1 cellular context compared by ENCODE assay signal in the genomic region with DNA sequence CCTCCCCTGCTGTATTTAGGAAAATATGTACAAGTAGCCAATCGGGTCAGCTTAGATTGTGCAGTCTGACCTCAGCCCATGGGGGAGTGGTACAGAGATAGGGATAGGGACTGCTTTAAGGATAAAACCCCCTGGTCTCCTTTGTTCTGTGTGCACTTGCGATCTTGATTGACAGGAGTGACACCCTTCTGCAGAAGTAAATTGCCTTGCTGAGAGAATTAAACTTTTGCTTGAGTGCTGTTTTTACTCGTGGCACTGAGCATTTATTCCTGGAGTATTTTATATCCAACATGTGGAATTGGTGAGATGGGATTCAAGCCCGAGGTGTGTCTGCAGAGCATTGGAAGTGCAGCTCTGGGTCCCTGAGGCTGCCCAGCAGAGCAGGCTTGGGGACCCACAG.
TF ChIP-seq lines count a peak whose summit lies in the region.

No MANE protein-coding gene starts in this region.

TF ChIP-seq in K562, 482 proteins besides CTCF, POLR2A, EP300 and RAD21 (continued from another document):
- TF ChIP-seq, protein P1, sequence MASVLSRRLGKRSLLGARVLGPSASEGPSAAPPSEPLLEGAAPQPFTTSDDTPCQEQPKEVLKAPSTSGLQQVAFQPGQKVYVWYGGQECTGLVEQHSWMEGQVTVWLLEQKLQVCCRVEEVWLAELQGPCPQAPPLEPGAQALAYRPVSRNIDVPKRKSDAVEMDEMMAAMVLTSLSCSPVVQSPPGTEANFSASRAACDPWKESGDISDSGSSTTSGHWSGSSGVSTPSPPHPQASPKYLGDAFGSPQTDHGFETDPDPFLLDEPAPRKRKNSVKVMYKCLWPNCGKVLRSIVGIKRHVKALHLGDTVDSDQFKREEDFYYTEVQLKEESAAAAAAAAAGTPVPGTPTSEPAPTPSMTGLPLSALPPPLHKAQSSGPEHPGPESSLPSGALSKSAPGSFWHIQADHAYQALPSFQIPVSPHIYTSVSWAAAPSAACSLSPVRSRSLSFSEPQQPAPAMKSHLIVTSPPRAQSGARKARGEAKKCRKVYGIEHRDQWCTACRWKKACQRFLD (CRISPR knock-in tag; IDR thresholded peaks at IDR 0.05) = no peak
- TF ChIP-seq ZBED1 (IDR thresholded peaks at IDR 0.05) (no peak), RHOXF2B (CRISPR knock-in tag; conservative IDR thresholded peaks at IDR 0.05) (no peak), CBX8 (IDR thresholded peaks at IDR 0.05; ENCODE audit: borderline replicate concordance, extremely low read depth, low read depth, low read length, poor library complexity, severe bottlenecking) (no peak), PHB (CRISPR knock-in tag; IDR thresholded peaks at IDR 0.05) (no peak), ARID2 (IDR thresholded peaks at IDR 0.05) (no peak), TAF7 (tag; IDR thresholded peaks at IDR 0.05) (no peak), ZNF75A (CRISPR knock-in tag; IDR thresholded peaks at IDR 0.05) (no peak), ZSCAN32 (CRISPR knock-in tag; IDR thresholded peaks at IDR 0.05) (no peak), ZFP30 (CRISPR knock-in tag; IDR thresholded peaks at IDR 0.05; ENCODE audit: borderline replicate concordance) (no peak), CHD2 (IDR thresholded peaks at IDR 0.05; ENCODE audit: low read depth, low read length) (no peak)
- TF ChIP-seq, protein P2, sequence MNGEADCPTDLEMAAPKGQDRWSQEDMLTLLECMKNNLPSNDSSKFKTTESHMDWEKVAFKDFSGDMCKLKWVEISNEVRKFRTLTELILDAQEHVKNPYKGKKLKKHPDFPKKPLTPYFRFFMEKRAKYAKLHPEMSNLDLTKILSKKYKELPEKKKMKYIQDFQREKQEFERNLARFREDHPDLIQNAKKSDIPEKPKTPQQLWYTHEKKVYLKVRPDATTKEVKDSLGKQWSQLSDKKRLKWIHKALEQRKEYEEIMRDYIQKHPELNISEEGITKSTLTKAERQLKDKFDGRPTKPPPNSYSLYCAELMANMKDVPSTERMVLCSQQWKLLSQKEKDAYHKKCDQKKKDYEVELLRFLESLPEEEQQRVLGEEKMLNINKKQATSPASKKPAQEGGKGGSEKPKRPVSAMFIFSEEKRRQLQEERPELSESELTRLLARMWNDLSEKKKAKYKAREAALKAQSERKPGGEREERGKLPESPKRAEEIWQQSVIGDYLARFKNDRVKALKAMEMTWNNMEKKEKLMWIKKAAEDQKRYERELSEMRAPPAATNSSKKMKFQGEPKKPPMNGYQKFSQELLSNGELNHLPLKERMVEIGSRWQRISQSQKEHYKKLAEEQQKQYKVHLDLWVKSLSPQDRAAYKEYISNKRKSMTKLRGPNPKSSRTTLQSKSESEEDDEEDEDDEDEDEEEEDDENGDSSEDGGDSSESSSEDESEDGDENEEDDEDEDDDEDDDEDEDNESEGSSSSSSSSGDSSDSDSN (IDR thresholded peaks at IDR 0.05; ENCODE audit: borderline replicate concordance in 1 of 2, low read depth in 2 of 2, low read length in 2 of 2) = no peak
- TF ChIP-seq, protein P3, sequence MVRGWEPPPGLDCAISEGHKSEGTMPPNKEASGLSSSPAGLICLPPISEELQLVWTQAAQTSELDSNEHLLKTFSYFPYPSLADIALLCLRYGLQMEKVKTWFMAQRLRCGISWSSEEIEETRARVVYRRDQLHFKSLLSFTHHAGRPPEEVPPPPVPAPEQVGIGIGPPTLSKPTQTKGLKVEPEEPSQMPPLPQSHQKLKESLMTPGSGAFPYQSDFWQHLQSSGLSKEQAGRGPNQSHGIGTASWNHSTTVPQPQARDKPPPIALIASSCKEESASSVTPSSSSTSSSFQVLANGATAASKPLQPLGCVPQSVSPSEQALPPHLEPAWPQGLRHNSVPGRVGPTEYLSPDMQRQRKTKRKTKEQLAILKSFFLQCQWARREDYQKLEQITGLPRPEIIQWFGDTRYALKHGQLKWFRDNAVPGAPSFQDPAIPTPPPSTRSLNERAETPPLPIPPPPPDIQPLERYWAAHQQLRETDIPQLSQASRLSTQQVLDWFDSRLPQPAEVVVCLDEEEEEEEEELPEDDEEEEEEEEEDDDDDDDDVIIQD (CRISPR knock-in tag; IDR thresholded peaks at IDR 0.05) = no peak
